ENCODE assay signal across 26 cellular contexts in genomic region chr2:75003773-75004172, GRCh38.
"Had no signal": no experiment of that assay in that cellular context is flagged by ENCODE, and none has a peak within 500 bp of the region (broad histone marks: within the 10 kb centered on the region; RNA-seq: fewer than 3 reads in every experiment).

No MANE protein-coding gene starts in this region.

- H3K36me3 ChIP-seq: adrenal gland, esophagus muscularis mucosa, heart right ventricle, right lobe of liver, suprapubic skin, transverse colon had no signal

- H3K27ac ChIP-seq: adrenal gland, coronary artery, esophagus muscularis mucosa, heart right ventricle, right lobe of liver, skin epidermis, suprapubic skin, transverse colon had no signal

- H3K27me3 Mint-ChIP-seq: activated B cell treated with CpG ODN at 0.5 μM for 24 hours; activated naive CD8-positive, alpha-beta T cell; central memory CD8-positive, alpha-beta T cell; naive B cell; stimulated activated naive CD8-positive, alpha-beta T cell treated with anti-CD3 and anti-CD28 coated beads, Interleukin-15, amount 100 ng/mL, for 72 hours had no signal

- H3K4me3 Mint-ChIP-seq: activated B cell treated with CpG ODN at 0.5 μM for 24 hours; activated naive CD8-positive, alpha-beta T cell; activated T-cell treated with anti-CD3 and anti-CD28 coated beads, Interleukin-2, amount 50 U/mL, for 4 hours; central memory CD8-positive, alpha-beta T cell; naive B cell; stimulated activated naive CD8-positive, alpha-beta T cell treated with anti-CD3 and anti-CD28 coated beads, Interleukin-15, amount 100 ng/mL, for 72 hours had no signal

- H3K27ac Mint-ChIP-seq: activated B cell treated with CpG ODN at 0.5 μM for 24 hours; activated naive CD8-positive, alpha-beta T cell; activated T-helper 2 cell treated with anti-CD3 and anti-CD28 coated beads, Interferon-gamma antibody, Interleukin-2, Interleukin-4, amounts not matched to agents 10 μg/mL and 5 μg/mL and 100 μg/mL, durations not matched to agents 14 hours and 24 hours and 36 hours; stimulated activated naive CD8-positive, alpha-beta T cell treated with anti-CD3 and anti-CD28 coated beads, Interleukin-15, amount 100 ng/mL, for 72 hours had no signal

- H3K4me3 ChIP-seq: adrenal gland, coronary artery, esophagus muscularis mucosa, heart right ventricle, lung, right lobe of liver, skin epidermis, suprapubic skin, transverse colon had no signal

- ATAC-seq: activated T-cell treated with anti-CD3 and anti-CD28 coated beads, Interleukin-2, amount 50 U/mL, for 4 hours; heart right ventricle; stimulated activated naive CD8-positive, alpha-beta T cell treated with anti-CD3 and anti-CD28 coated beads, Interleukin-15, amount 100 ng/mL, for 72 hours had no signal

- FAIRE-seq: astrocyte, kidney, urothelium cell line had no signal

- H3K9me3 ChIP-seq: adrenal gland, esophagus muscularis mucosa, right lobe of liver, suprapubic skin, transverse colon had no signal

- H3K9me3 Mint-ChIP-seq: activated B cell treated with CpG ODN at 0.5 μM for 24 hours; activated T-cell treated with anti-CD3 and anti-CD28 coated beads, Interleukin-2, amount 50 U/mL, for 4 hours; activated T-helper 2 cell treated with anti-CD3 and anti-CD28 coated beads, Interferon-gamma antibody, Interleukin-2, Interleukin-4, amounts not matched to agents 10 μg/mL and 5 μg/mL and 100 μg/mL, durations not matched to agents 14 hours and 24 hours and 36 hours; central memory CD8-positive, alpha-beta T cell; stimulated activated naive CD8-positive, alpha-beta T cell treated with anti-CD3 and anti-CD28 coated beads, Interleukin-15, amount 100 ng/mL, for 72 hours had no signal

- H3K27me3 ChIP-seq: adrenal gland, esophagus muscularis mucosa, heart right ventricle, right lobe of liver, suprapubic skin, transverse colon had no signal

- DNase-seq: activated B cell treated with CpG ODN at 0.5 μM for 24 hours; activated CD4-positive, alpha-beta T cell treated with anti-CD3 and anti-CD28 coated beads for 4 hours; activated CD4-positive, alpha-beta T cell treated with anti-CD3 and anti-CD28 coated beads, Interleukin-2, amount 50 U/mL, for 48 hours; activated CD8-positive, alpha-beta memory T cell treated with anti-CD3 and anti-CD28 coated beads, Interleukin-2, amount 50 U/mL, for 48 hours; activated naive CD4-positive, alpha-beta T cell; activated T-cell treated with anti-CD3 and anti-CD28 coated beads, Interleukin-2, amount 50 U/mL, for 4 hours; adrenal gland; heart right ventricle; kidney; naive B cell; occipital lobe; stimulated activated CD4-positive, alpha-beta T cell treated with anti-CD3 and anti-CD28 coated beads, Interleukin-1b, Interleukin-23, amount 100 ng/mL, for 48 hours; stimulated activated naive CD8-positive, alpha-beta T cell treated with anti-CD3 and anti-CD28 coated beads, Interleukin-15, amount 100 ng/mL, for 72 hours; T1000; transverse colon had no signal

- H3K4me1 Mint-ChIP-seq: activated B cell treated with CpG ODN at 0.5 μM for 24 hours; central memory CD8-positive, alpha-beta T cell; naive B cell; stimulated activated naive CD8-positive, alpha-beta T cell treated with anti-CD3 and anti-CD28 coated beads, Interleukin-15, amount 100 ng/mL, for 72 hours had no signal

- H3K4me1 ChIP-seq: adrenal gland, esophagus muscularis mucosa, heart right ventricle, suprapubic skin, transverse colon had no signal
